In the genomic region with DNA sequence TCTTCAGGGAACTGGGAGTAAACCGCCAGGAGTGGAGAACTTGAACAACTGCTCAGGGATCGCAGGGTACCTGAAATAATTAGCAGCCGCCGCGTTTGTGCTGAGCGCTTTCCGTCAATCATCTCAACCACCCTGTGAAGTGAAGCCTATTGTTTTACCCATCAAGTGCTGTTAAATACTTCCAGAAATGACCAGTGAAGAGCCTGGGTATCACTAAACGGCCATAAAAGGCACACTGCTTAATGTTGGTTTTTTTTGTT, we compare ENCODE assay signal across 8 cellular contexts. TPM values are rescaled to one million over a fixed set of nuclear protein-coding genes. Genes with fewer than 3 reads are reported as not detected.
DNase-seq lines count a peak whose midpoint lies in the region; ATAC-seq and TF ChIP-seq lines count a peak whose summit lies in the region.

No MANE protein-coding gene starts in this region.

- H3K9me2 ChIP-seq in hepatocyte (replicated peaks; ENCODE audit: insufficient read depth) = no peaks in the 10 kb centered on the region

- peak overlapping the region; percentile 78 for H3K4me3 Mint-ChIP-seq in WTC11

- H3K27me3 Mint-ChIP-seq in WTC11 (ENCODE audit: low read depth) = peaks cover 12% of the 10 kb centered on the region

- intact Hi-C loops in spleen (cut with DNase I; ENCODE audit: low total_unique reads) = no loop called here

- POLR2A ChIA-PET in WTC11 (lab: Charles Lee) = interaction anchor here (0.7 to 0.8 kb wide), 3 partner anchors 67 to 910 kb away, joined by 3 read pairs; no protein-coding TSS in a partner anchor

- no peak for TF ChIP-seq POLR2A in spleen (IDR thresholded peaks at IDR 0.05)

- H2AFZ ChIP-seq in hepatocyte = peak overlapping the region; percentile 58

- CTCF ChIA-PET in WTC11 (lab: Charles Lee) = no interaction called here

- peaks cover 58% of the 10 kb centered on the region for H3K79me2 ChIP-seq in hepatocyte

- peak overlapping the region; percentile 77 to 92 (median 86) for H3K9ac ChIP-seq in BLaER1 treated with 17β-estradiol and CSF1 and Interleukin-3, amounts not matched to agents 10 nM and 100 nM

- H3K4me1 Mint-ChIP-seq in WTC11 = peaks cover 26% of the 10 kb centered on the region

- H3K9me3 ChIP-seq in BLaER1 treated with 17β-estradiol and CSF1 and Interleukin-3, amounts not matched to agents 10 nM and 100 nM (replicated peaks in 1 of 11) = peaks cover 0 to 2% (median 0%) of the 10 kb centered on the region in 11 experiments; a peak in 1 of 22 replicates
- H3K9me3 ChIP-seq in hepatocyte (ENCODE audit: low read depth) (no peaks in the 10 kb centered on the region), spleen (no peaks in the 10 kb centered on the region)

- peaks cover 0 to 40% (median 12%) of the 10 kb centered on the region in 11 experiments; a peak in 8 of 22 replicates for H4K20me1 ChIP-seq in BLaER1 treated with 17β-estradiol and CSF1 and Interleukin-3, amounts not matched to agents 10 nM and 100 nM
- H4K20me1 ChIP-seq in hepatocyte (ENCODE audit: insufficient read depth, poor library complexity, severe bottlenecking) = peaks cover 32% of the 10 kb centered on the region

- no peak for DNase-seq in H7
- no peak for DNase-seq in WTC11 (ENCODE audit: low spot score)
- DNase-seq in hepatocyte (ENCODE audit: low spot score) = peak; percentile 23
- no peak for DNase-seq in spleen
- no peak for DNase-seq in NCI-H1436 (lab: John Stamatoyannopoulos, UW)
- no peak for DNase-seq in NCI-H1436 treated with DMSO at 0.1 percent for 48 hours (lab: John Stamatoyannopoulos, UW)

- H3K27me3 ChIP-seq in BLaER1 treated with 17β-estradiol and CSF1 and Interleukin-3, amounts not matched to agents 10 nM and 100 nM = peaks cover 0 to 11% (median 0%) of the 10 kb centered on the region in 11 experiments; a peak in 3 of 22 replicates
- H3K27me3 ChIP-seq in H7 (ENCODE audit: control insufficient read depth, insufficient read depth, low read length) (peaks cover 14% of the 10 kb centered on the region; the same call in 1 of the 2 replicates), hepatocyte (no peaks in the 10 kb centered on the region), spleen (replicated peaks in 1 of 7) (no peaks in the 10 kb centered on the region)

- no peaks in the 10 kb centered on the region for H3K9me3 Mint-ChIP-seq in WTC11

- peaks cover 40 to 58% (median 50%) of the 10 kb centered on the region in 10 experiments for H3K4me1 ChIP-seq in BLaER1 treated with 17β-estradiol and CSF1 and Interleukin-3, amounts not matched to agents 10 nM and 100 nM
- H3K4me1 ChIP-seq in hepatocyte (ENCODE audit: insufficient read depth) = peaks cover 47% of the 10 kb centered on the region
- peaks cover 15 to 70% (median 42%) of the 10 kb centered on the region in 6 donors for H3K4me1 ChIP-seq in spleen

- H3K27ac ChIP-seq in BLaER1 treated with 17β-estradiol and CSF1 and Interleukin-3, amounts not matched to agents 10 nM and 100 nM = peak overlapping the region; percentile 74 to 87 (median 82); a peak in 21 of 22 replicates
- peak overlapping the region; percentile 95 for H3K27ac ChIP-seq in hepatocyte
- peak overlapping the region; percentile 61 to 93 (median 89) for H3K27ac ChIP-seq in spleen

- no peak for ATAC-seq in WTC11
- no peak for ATAC-seq in GM21381 (IDR thresholded peaks at IDR 0.05; ENCODE audit: unreplicated experiment)

- WGBS in hepatocyte (ENCODE audit: low lambda C conversion rate, missing lambda C conversion rate) = 14% methylated on average over 8 of the region's 8 CpGs
- 4 to 8% (median 8%) methylated on average over 8 of the region's 8 CpGs for WGBS in spleen, 5 donors

- no peaks in the 10 kb centered on the region for H3K36me3 Mint-ChIP-seq in WTC11

- TF ChIP-seq CTCF in WTC11 (IDR thresholded peaks at IDR 0.05) (no peak), hepatocyte (IDR thresholded peaks at IDR 0.05; ENCODE audit: poor library complexity) (no peak), spleen (IDR thresholded peaks at IDR 0.05 in 8 of 11, conservative IDR thresholded peaks at IDR 0.05 in 3 of 11) (no peak)

- H3K4me2 ChIP-seq in BLaER1 treated with 17β-estradiol and CSF1 and Interleukin-3, amounts not matched to agents 10 nM and 100 nM = peak overlapping the region; percentile 83 to 99 (median 94)
- peak overlapping the region; percentile 87 for H3K4me2 ChIP-seq in hepatocyte

- H3K36me3 ChIP-seq in BLaER1 treated with 17β-estradiol and CSF1 and Interleukin-3, amounts not matched to agents 10 nM and 100 nM = peaks cover 4 to 22% (median 8%) of the 10 kb centered on the region in 11 experiments; a peak in 14 of 22 replicates
- H3K36me3 ChIP-seq in H7 (replicated peaks; ENCODE audit: control insufficient read depth, insufficient read depth, low read length) = no peaks in the 10 kb centered on the region
- H3K36me3 ChIP-seq in hepatocyte (replicated peaks; ENCODE audit: insufficient read depth, low read depth) = no peaks in the 10 kb centered on the region
- peaks cover 0 to 10% (median 0%) of the 10 kb centered on the region in 6 donors for H3K36me3 ChIP-seq in spleen

- peak overlapping the region; percentile 71 to 95 (median 83) for H3K4me3 ChIP-seq in BLaER1 treated with 17β-estradiol and CSF1 and Interleukin-3, amounts not matched to agents 10 nM and 100 nM
- H3K4me3 ChIP-seq in H7 (ENCODE audit: insufficient read depth, low read depth, low read length) (peak overlapping the region; percentile 80), hepatocyte (peak overlapping the region; percentile 73), spleen (peak overlapping the region; percentile 63 to 87 (median 82))

- H3K27ac Mint-ChIP-seq in WTC11 = no peak overlapping the region

TF ChIP-seq in WTC11, 78 proteins besides CTCF, POLR2A, EP300 and RAD21:
- no peak for TF ChIP-seq TCF7 (CRISPR knock-in tag; IDR thresholded peaks at IDR 0.05; ENCODE audit: low read depth)
- no peak for TF ChIP-seq IRF2 (CRISPR knock-in tag; IDR thresholded peaks at IDR 0.05; ENCODE audit: borderline replicate concordance, low read depth)

RNA-seq across cellular contexts. Expression of gene CD59, which starts 1.1 kb away (rescaled TPM):
- 15.2 and 16.7 TPM in 2 replicates for total RNA-seq in H7 (2014; rRNA removed; shearing (Covaris generic))
- total RNA-seq in WTC11 (2021) = 65.8 to 86.7 TPM (median 79.7 TPM) in 3 replicates
- total RNA-seq in hepatocyte = 298 and 316 TPM in 2 replicates
- polyA plus RNA-seq in hepatocyte = 337 and 346 TPM in 2 replicates
- 100 to 1,000 TPM; 163 to 281 (median 213) TPM for total RNA-seq in spleen
- polyA plus RNA-seq in spleen = 10 to 100 TPM; 21.6 to 62.1 (median 57.9) TPM

RNA-seq across cellular contexts. Expression of gene C11orf91, which starts 34.5 kb away (rescaled TPM):
- total RNA-seq in H7 (2014; rRNA removed; shearing (Covaris generic)) = not detected in 2 replicates
- total RNA-seq in WTC11 (2021) (0.22 TPM in 1 of 3 replicates, not detected in the others), hepatocyte (not detected in 2 replicates), spleen (under 1 TPM in 1 of 7 donors, not detected in 6; 0.85 TPM)
- polyA plus RNA-seq in hepatocyte (not detected in 2 replicates), spleen (not detected)

RNA-seq across cellular contexts. Expression of gene FBXO3, which starts 39.2 kb away (rescaled TPM):
- total RNA-seq in H7 (2014; rRNA removed; shearing (Covaris generic)) = 16.7 and 17.9 TPM in 2 replicates
- total RNA-seq in WTC11 (2021) = 14.5 to 19.0 TPM (median 15.7 TPM) in 3 replicates
- total RNA-seq in hepatocyte = 50.7 and 58.1 TPM in 2 replicates
- polyA plus RNA-seq in hepatocyte = 28.0 and 29.3 TPM in 2 replicates
- 10 to 100 TPM; 26.5 to 58.3 (median 32.8) TPM for total RNA-seq in spleen
- polyA plus RNA-seq in spleen = 10 to 100 TPM; 15.6 to 18.2 (median 15.9) TPM
